ENCODE assay signal across 18 cellular contexts in the genomic region with DNA sequence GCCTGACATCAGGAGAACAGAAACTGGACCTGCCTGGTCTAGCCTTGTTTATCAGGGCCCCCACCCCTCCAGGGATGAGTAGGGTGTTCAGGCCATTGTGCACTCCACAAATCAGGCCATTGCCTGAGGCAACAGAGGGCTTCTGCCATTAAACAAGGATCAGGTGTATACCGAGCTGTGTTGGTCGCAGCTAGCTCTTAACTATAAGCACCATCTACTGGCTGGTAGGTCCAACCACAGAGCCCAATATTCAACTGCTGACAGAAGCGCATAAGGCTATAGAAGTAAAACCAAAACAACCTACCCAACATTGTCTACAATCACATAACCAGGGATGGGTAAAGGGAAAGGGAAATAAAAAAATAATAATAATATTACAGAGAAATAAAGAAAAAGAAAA.
"Had no signal": no experiment of that assay in that cellular context is flagged by ENCODE, and none has a peak within 500 bp of the region (broad histone marks: within the 10 kb centered on the region; RNA-seq: fewer than 3 reads in every experiment).

No MANE protein-coding gene starts in this region.

- H3K27me3 Mint-ChIP-seq: activated CD8-positive, alpha-beta T cell treated with anti-CD3 and anti-CD28 coated beads for 36 hours; activated naive CD8-positive, alpha-beta T cell treated with anti-CD3 and anti-CD28 coated beads, Interleukin-2, amount 10 ng/mL, durations not matched to agents 7 days and 5 days; T-cell had no signal

- ATAC-seq: activated CD8-positive, alpha-beta T cell treated with anti-CD3 and anti-CD28 coated beads for 36 hours; T-cell had no signal

- H3K4me3 ChIP-seq: adrenal gland, PC-9 had no signal

- H3K36me3 ChIP-seq: adrenal gland had no signal

- H3K27ac Mint-ChIP-seq: activated CD8-positive, alpha-beta T cell treated with anti-CD3 and anti-CD28 coated beads for 36 hours; activated naive CD8-positive, alpha-beta T cell treated with anti-CD3 and anti-CD28 coated beads, Interleukin-2, amount 10 ng/mL, durations not matched to agents 7 days and 5 days; T-cell had no signal

- DNase-seq: activated CD4-positive, alpha-beta T cell treated with anti-CD3 and anti-CD28 coated beads for 4 hours; activated CD8-positive, alpha-beta memory T cell treated with anti-CD3 and anti-CD28 coated beads, Interleukin-2, amount 50 U/mL, for 4 hours; activated CD8-positive, alpha-beta T cell treated with anti-CD3 and anti-CD28 coated beads for 36 hours; activated naive CD4-positive, alpha-beta T cell treated with anti-CD3 and anti-CD28 coated beads, Interleukin-2, amount 50 U/mL, for 16 hours; activated naive CD8-positive, alpha-beta T cell treated with anti-CD3 and anti-CD28 coated beads, Interleukin-2, amount 10 ng/mL, durations not matched to agents 7 days and 5 days; adrenal gland; anterior cingulate cortex; cerebellar nuclear complex; NCI-H1105 treated with DMSO at 0.1 percent for 48 hours; NCI-H1436 treated with DMSO at 0.1 percent for 48 hours; NCI-H187; NCI-H2081; NCI-H510A treated with DMSO at 0.1 percent for 48 hours; NCI-H69; PC-9; SHP77 treated with DMSO at 0.1 percent for 48 hours; T-cell had no signal

- H3K27ac ChIP-seq: adrenal gland, PC-9, VCaP had no signal

- H3K4me1 Mint-ChIP-seq: activated naive CD8-positive, alpha-beta T cell treated with anti-CD3 and anti-CD28 coated beads, Interleukin-2, amount 10 ng/mL, durations not matched to agents 7 days and 5 days; T-cell had no signal

- H3K9me3 Mint-ChIP-seq: activated CD8-positive, alpha-beta T cell treated with anti-CD3 and anti-CD28 coated beads for 36 hours had no signal

- H2AFZ ChIP-seq: PC-9 had no signal

- H3K4me3 Mint-ChIP-seq: activated CD8-positive, alpha-beta T cell treated with anti-CD3 and anti-CD28 coated beads for 36 hours; activated naive CD8-positive, alpha-beta T cell treated with anti-CD3 and anti-CD28 coated beads, Interleukin-2, amount 10 ng/mL, durations not matched to agents 7 days and 5 days; T-cell had no signal

- H3K27me3 ChIP-seq: adrenal gland had no signal

- H3K36me3 Mint-ChIP-seq: activated naive CD8-positive, alpha-beta T cell treated with anti-CD3 and anti-CD28 coated beads, Interleukin-2, amount 10 ng/mL, durations not matched to agents 7 days and 5 days; T-cell had no signal

- H3K4me2 ChIP-seq: PC-9 had no signal

- H3K4me1 ChIP-seq: adrenal gland had no signal

- H3K9me3 ChIP-seq: adrenal gland had no signal
